Comparison of ENCODE assay signal across 30 cellular contexts in genomic region chr22:44381761-44382454, GRCh38.
DNase-seq lines count a peak whose midpoint lies in the region; ATAC-seq and TF ChIP-seq lines count a peak whose summit lies in the region.
"Had no signal": no experiment of that assay in that cellular context is flagged by ENCODE, and none has a peak within 500 bp of the region (broad histone marks: within the 10 kb centered on the region; RNA-seq: fewer than 3 reads in every experiment).

No MANE protein-coding gene starts in this region.

- H3K4me1 ChIP-seq in HEK293 (ENCODE audit: control insufficient read depth, insufficient read depth, low read length), result no peaks in the 10 kb centered on the region
- peaks cover 0 to 15% (median 0%) of the 10 kb centered on the region in 9 donors for H3K4me1 ChIP-seq in heart right ventricle
- H3K4me1 ChIP-seq: ascending aorta, Peyer's patch, vagina had no signal

- CTCF ChIA-PET in HEK293 (lab: Yijun Ruan, JAX), result interaction anchor here (0.6 kb wide), 1 partner anchor 65 kb away, joined by 3 read pairs; no protein-coding TSS in a partner anchor

- H3K36me3 ChIP-seq in HEK293 (ENCODE audit: control insufficient read depth in 2 of 2, insufficient read depth in 1 of 2, low read length in 2 of 2) (no peaks in the 10 kb centered on the region), heart right ventricle (no peaks in the 10 kb centered on the region)
- H3K36me3 ChIP-seq: ascending aorta, Peyer's patch, vagina had no signal

- ATAC-seq in heart right ventricle (peak in 7 of 8 donors; percentile 21 to 83 (median 61)), GM21737 (IDR thresholded peaks at IDR 0.05; ENCODE audit: unreplicated experiment) (no peak), GM18870 (IDR thresholded peaks at IDR 0.05; ENCODE audit: unreplicated experiment) (no peak)
- ATAC-seq: effector memory CD8-positive, alpha-beta T cell; stimulated activated naive CD8-positive, alpha-beta T cell treated with anti-CD3 and anti-CD28 coated beads, Interleukin-15, Interleukin-2, amounts not matched to agents 100 U/mL and 50 U/mL, for 24 hours had no signal

- intact Hi-C loops in heart right ventricle (cut with DNase I) (no loop called here), posterior vena cava (cut with DNase I) (no loop called here)

- 73 to 84% methylated on average over 14 of the region's 14 CpGs for WGBS in heart right ventricle, 2 donors

- H3K9me3 ChIP-seq in HEK293 (ENCODE audit: control insufficient read depth, insufficient read depth, low read depth, low read length), result peaks cover 3% of the 10 kb centered on the region; the same call in 1 of the 2 replicates
- peaks cover 0 to 24% (median 2%) of the 10 kb centered on the region in 11 donors for H3K9me3 ChIP-seq in heart right ventricle
- H3K9me3 ChIP-seq: Peyer's patch, vagina had no signal

- TF ChIP-seq CTCF in HEK293 (tag by site-specific recombination; IDR thresholded peaks at IDR 0.05) (no peak), heart right ventricle (IDR thresholded peaks at IDR 0.05) (no peak)

- H3K27ac ChIP-seq in HEK293 (ENCODE audit: extremely low read depth, low read depth, low read length) (no peak overlapping the region), heart right ventricle (no peak overlapping the region)
- H3K27ac ChIP-seq: ascending aorta, Peyer's patch, vagina, VCaP had no signal

- peaks cover 0 to 9% (median 0%) of the 10 kb centered on the region in 7 donors for H3K27me3 ChIP-seq in heart right ventricle
- H3K27me3 ChIP-seq: ascending aorta, Peyer's patch, vagina had no signal

- DNase-seq in NCI-H2171 treated with DMSO at 0.1 percent for 48 hours (lab: John Stamatoyannopoulos, UW), result peak; percentile 25
- no peak for DNase-seq in NCI-H2171 (lab: John Stamatoyannopoulos, UW)
- no peak for DNase-seq in heart right ventricle
- peak; percentile 64 for DNase-seq in posterior vena cava (ENCODE audit: low spot score)
- DNase-seq in pons (ENCODE audit: low spot score), result no peak
- DNase-seq: activated CD4-positive, alpha-beta T cell treated with anti-CD3 and anti-CD28 coated beads for 4 hours; activated effector memory CD4-positive, alpha-beta T cell treated with Interleukin-2 at 50 U/mL for 16 hours; activated naive CD8-positive, alpha-beta T cell treated with anti-CD3 and anti-CD28 coated beads, Interleukin-2, amount 10 ng/mL, durations not matched to agents 7 days and 5 days; activated T-cell treated with anti-CD3 and anti-CD28 coated beads for 4 hours; caudate nucleus; CD4-positive, CD25-positive, alpha-beta regulatory T cell; DMS79 treated with DMSO at 0.1 percent for 48 hours; effector memory CD8-positive, alpha-beta T cell; erythroblast; GDM1; GOT3; islet precursor cell; naive B cell; NCI-H1930; NCI-H226; NCI-H526 treated with DMSO at 0.1 percent for 48 hours; stimulated activated CD4-positive, alpha-beta T cell treated with anti-CD3 and anti-CD28 coated beads, Interleukin-2, amount 100 ng/mL, for 24 hours; stimulated activated naive CD8-positive, alpha-beta T cell treated with anti-CD3 and anti-CD28 coated beads, Interleukin-15, Interleukin-2, amounts not matched to agents 100 U/mL and 50 U/mL, for 24 hours had no signal

- POLR2A ChIA-PET in HEK293 (lab: Yijun Ruan, JAX), result no interaction called here

- H3K4me3 ChIP-seq in HEK293 (ENCODE audit: low read depth, low read length) (no peak overlapping the region), heart right ventricle (no peak overlapping the region)
- H3K4me3 ChIP-seq: ascending aorta, Peyer's patch, vagina had no signal

TF ChIP-seq in HEK293, 187 proteins besides CTCF, POLR2A, EP300 and RAD21:
- TF ChIP-seq ZNF133 (tag by site-specific recombination; IDR thresholded peaks at IDR 0.05) (no peak), IKZF3 (tag by site-specific recombination; IDR thresholded peaks at IDR 0.05) (no peak), TRIM28 (IDR thresholded peaks at IDR 0.05; ENCODE audit: borderline replicate concordance, low read length) (no peak), ZIC2 (tag by site-specific recombination; IDR thresholded peaks at IDR 0.05) (peak; percentile 59), ZNF548 (tag by site-specific recombination; IDR thresholded peaks at IDR 0.05) (no peak), ZNF214 (tag by site-specific recombination; IDR thresholded peaks at IDR 0.05; ENCODE audit: borderline replicate concordance) (no peak), SCRT2 (tag by site-specific recombination; IDR thresholded peaks at IDR 0.05) (no peak), ZNF660 (tag by site-specific recombination; IDR thresholded peaks at IDR 0.05) (no peak)
TF ChIP-seq in HEK293: peak in this region for 1.

Comparison
In these comparisons a context has a peak if more than half of its experiments do, and no peak if none do; other contexts are left out.
1. DNase-seq: peak in NCI-H2171 treated with DMSO at 0.1 percent for 48 hours (single experiment) and posterior vena cava (single experiment); none in NCI-H2171 (single experiment), heart right ventricle (0 of 2) and pons (single experiment).
2. ATAC-seq: peak in heart right ventricle (7 of 8); none in GM21737 (single experiment) and GM18870 (single experiment).